32 cellular contexts compared by ENCODE assay signal in genomic region chr9:78664370-78664769, GRCh38.
"Had no signal": no experiment of that assay in that cellular context is flagged by ENCODE, and none has a peak within 500 bp of the region (broad histone marks: within the 10 kb centered on the region; RNA-seq: fewer than 3 reads in every experiment).

No MANE protein-coding gene starts in this region.

- H3K36me3 ChIP-seq: adrenal gland, esophagus squamous epithelium, gastrocnemius medialis, heart left ventricle had no signal

- ATAC-seq: activated CD8-positive, alpha-beta T cell treated with anti-CD3 and anti-CD28 coated beads for 36 hours; activated naive CD8-positive, alpha-beta T cell treated with anti-CD3 and anti-CD28 coated beads, Interleukin-2, amount 50 U/mL, for 24 hours; body of pancreas; effector memory CD8-positive, alpha-beta T cell; gastrocnemius medialis; heart left ventricle; WTC11 had no signal

- H3K27ac Mint-ChIP-seq: activated CD8-positive, alpha-beta T cell treated with anti-CD3 and anti-CD28 coated beads for 36 hours; activated naive CD4-positive, alpha-beta T cell treated with anti-CD3 and anti-CD28 coated beads for 36 hours; activated naive CD4-positive, alpha-beta T cell treated with anti-CD3 and anti-CD28 coated beads, Interleukin-2, amount 50 U/mL, for 24 hours; activated naive CD8-positive, alpha-beta T cell treated with anti-CD3 and anti-CD28 coated beads for 36 hours; activated naive CD8-positive, alpha-beta T cell treated with anti-CD3 and anti-CD28 coated beads, Interleukin-2, amount 50 U/mL, for 24 hours; activated T-helper 1 cell treated with anti-CD3 and anti-CD28 coated beads, Interleukin-12 subunit alpha, Interleukin-12 subunit beta, Interleukin-2, Interleukin-4 antibody, amounts not matched to agents 30 ng/mL and 10 ng/mL and 1 ng/mL, durations not matched to agents 14 hours and 24 hours and 36 hours; activated T-helper 2 cell treated with anti-CD3 and anti-CD28 coated beads, Interferon-gamma antibody, Interleukin-2, Interleukin-4, amounts not matched to agents 10 μg/mL and 5 μg/mL and 100 μg/mL, durations not matched to agents 14 hours and 24 hours and 36 hours; effector memory CD8-positive, alpha-beta T cell; WTC11 had no signal

- H3K4me3 Mint-ChIP-seq: activated CD8-positive, alpha-beta T cell treated with anti-CD3 and anti-CD28 coated beads for 36 hours; activated naive CD4-positive, alpha-beta T cell treated with anti-CD3 and anti-CD28 coated beads for 36 hours; activated naive CD4-positive, alpha-beta T cell treated with anti-CD3 and anti-CD28 coated beads, Interleukin-2, amount 50 U/mL, for 24 hours; activated naive CD8-positive, alpha-beta T cell treated with anti-CD3 and anti-CD28 coated beads for 36 hours; activated naive CD8-positive, alpha-beta T cell treated with anti-CD3 and anti-CD28 coated beads, Interleukin-2, amount 50 U/mL, for 24 hours; activated T-helper 1 cell treated with anti-CD3 and anti-CD28 coated beads, Interleukin-12 subunit alpha, Interleukin-12 subunit beta, Interleukin-2, Interleukin-4 antibody, amounts not matched to agents 30 ng/mL and 10 ng/mL and 1 ng/mL, durations not matched to agents 14 hours and 24 hours and 36 hours; effector memory CD8-positive, alpha-beta T cell; WTC11 had no signal

- H3K9me3 ChIP-seq: body of pancreas, esophagus squamous epithelium, gastrocnemius medialis, heart left ventricle had no signal

- H3K4me3 ChIP-seq: adrenal gland, body of pancreas, esophagus squamous epithelium, gastrocnemius medialis, heart left ventricle had no signal

- H3K9me3 Mint-ChIP-seq: activated CD8-positive, alpha-beta T cell treated with anti-CD3 and anti-CD28 coated beads for 36 hours; activated naive CD4-positive, alpha-beta T cell treated with anti-CD3 and anti-CD28 coated beads for 36 hours; activated naive CD8-positive, alpha-beta T cell treated with anti-CD3 and anti-CD28 coated beads for 36 hours; activated naive CD8-positive, alpha-beta T cell treated with anti-CD3 and anti-CD28 coated beads, Interleukin-2, amount 50 U/mL, for 24 hours; activated T-helper 1 cell treated with anti-CD3 and anti-CD28 coated beads, Interleukin-12 subunit alpha, Interleukin-12 subunit beta, Interleukin-2, Interleukin-4 antibody, amounts not matched to agents 30 ng/mL and 10 ng/mL and 1 ng/mL, durations not matched to agents 14 hours and 24 hours and 36 hours; activated T-helper 2 cell treated with anti-CD3 and anti-CD28 coated beads, Interferon-gamma antibody, Interleukin-2, Interleukin-4, amounts not matched to agents 10 μg/mL and 5 μg/mL and 100 μg/mL, durations not matched to agents 14 hours and 24 hours and 36 hours; WTC11 had no signal

- H3K27me3 ChIP-seq: adrenal gland, body of pancreas, esophagus squamous epithelium, gastrocnemius medialis had no signal

- DNase-seq: activated CD4-positive, alpha-beta T cell treated with anti-CD3 and anti-CD28 coated beads for 1 hour; activated CD4-positive, alpha-beta T cell treated with anti-CD3 and anti-CD28 coated beads for 48 hours; activated CD4-positive, alpha-beta T cell treated with anti-CD3 and anti-CD28 coated beads, Interleukin-2, amount 50 U/mL, for 1 hour; activated CD4-positive, alpha-beta T cell treated with anti-CD3 and anti-CD28 coated beads, Interleukin-2, amount 50 U/mL, for 48 hours; activated CD8-positive, alpha-beta memory T cell treated with anti-CD3 and anti-CD28 coated beads for 24 hours; activated CD8-positive, alpha-beta T cell treated with anti-CD3 and anti-CD28 coated beads for 36 hours; activated effector memory CD4-positive, alpha-beta T cell treated with anti-CD3 and anti-CD28 coated beads, Interleukin-2, amount 50 U/mL, for 16 hours; activated naive CD4-positive, alpha-beta T cell treated with anti-CD3 and anti-CD28 coated beads for 36 hours; activated naive CD8-positive, alpha-beta T cell treated with anti-CD3 and anti-CD28 coated beads for 36 hours; activated naive CD8-positive, alpha-beta T cell treated with anti-CD3 and anti-CD28 coated beads, Interleukin-2, amount 50 U/mL, for 24 hours; activated T-cell treated with anti-CD3 and anti-CD28 coated beads, Interleukin-2, amount 50 U/mL, for 48 hours; adrenal gland; amygdala; aorta; body of pancreas; caudate nucleus; cortex of kidney; dermis blood vessel endothelial cell; effector CD4-positive, alpha-beta T cell; effector memory CD8-positive, alpha-beta T cell; erythroblast; esophagus squamous epithelium; foreskin fibroblast; gastrocnemius medialis; glutamatergic neuron; heart left ventricle; T-helper 2 cell had no signal

- H3K4me1 ChIP-seq: adrenal gland, body of pancreas, esophagus squamous epithelium, gastrocnemius medialis, heart left ventricle had no signal

- H3K4me1 Mint-ChIP-seq: activated naive CD4-positive, alpha-beta T cell treated with anti-CD3 and anti-CD28 coated beads, Interleukin-2, amount 50 U/mL, for 24 hours; activated naive CD8-positive, alpha-beta T cell treated with anti-CD3 and anti-CD28 coated beads for 36 hours; activated naive CD8-positive, alpha-beta T cell treated with anti-CD3 and anti-CD28 coated beads, Interleukin-2, amount 50 U/mL, for 24 hours had no signal

- H3K36me3 Mint-ChIP-seq: activated naive CD4-positive, alpha-beta T cell treated with anti-CD3 and anti-CD28 coated beads, Interleukin-2, amount 50 U/mL, for 24 hours; activated naive CD8-positive, alpha-beta T cell treated with anti-CD3 and anti-CD28 coated beads for 36 hours; WTC11 had no signal

- H3K27ac ChIP-seq: adrenal gland, body of pancreas, esophagus squamous epithelium, gastrocnemius medialis, heart left ventricle, VCaP had no signal
